In genomic region chr22:19376971-19377370, GRCh38 we compare ENCODE assay signal across 1 cellular context.
TF ChIP-seq lines count a peak whose summit lies in the region.

No MANE protein-coding gene starts in this region.

TF ChIP-seq in GM12878, 131 proteins besides CTCF, POLR2A, EP300 and RAD21:
- TF ChIP-seq ESRRA (IDR thresholded peaks at IDR 0.05; ENCODE audit: low read length) (no peak), CBX5 (IDR thresholded peaks at IDR 0.05; ENCODE audit: low read depth) (no peak), ZNF687 (IDR thresholded peaks at IDR 0.05) (no peak), PRDM15 (CRISPR knock-in tag; IDR thresholded peaks at IDR 0.05) (no peak), MYC (IDR thresholded peaks at IDR 0.05; ENCODE audit: insufficient read depth, insufficient read length, insufficient replicate concordance, low read length, severe bottlenecking) (no peak), JUND (IDR thresholded peaks at IDR 0.05; ENCODE audit: low read depth, low read length) (no peak), TARDBP (IDR thresholded peaks at IDR 0.05; ENCODE audit: borderline replicate concordance) (no peak)
